In the genomic region with DNA sequence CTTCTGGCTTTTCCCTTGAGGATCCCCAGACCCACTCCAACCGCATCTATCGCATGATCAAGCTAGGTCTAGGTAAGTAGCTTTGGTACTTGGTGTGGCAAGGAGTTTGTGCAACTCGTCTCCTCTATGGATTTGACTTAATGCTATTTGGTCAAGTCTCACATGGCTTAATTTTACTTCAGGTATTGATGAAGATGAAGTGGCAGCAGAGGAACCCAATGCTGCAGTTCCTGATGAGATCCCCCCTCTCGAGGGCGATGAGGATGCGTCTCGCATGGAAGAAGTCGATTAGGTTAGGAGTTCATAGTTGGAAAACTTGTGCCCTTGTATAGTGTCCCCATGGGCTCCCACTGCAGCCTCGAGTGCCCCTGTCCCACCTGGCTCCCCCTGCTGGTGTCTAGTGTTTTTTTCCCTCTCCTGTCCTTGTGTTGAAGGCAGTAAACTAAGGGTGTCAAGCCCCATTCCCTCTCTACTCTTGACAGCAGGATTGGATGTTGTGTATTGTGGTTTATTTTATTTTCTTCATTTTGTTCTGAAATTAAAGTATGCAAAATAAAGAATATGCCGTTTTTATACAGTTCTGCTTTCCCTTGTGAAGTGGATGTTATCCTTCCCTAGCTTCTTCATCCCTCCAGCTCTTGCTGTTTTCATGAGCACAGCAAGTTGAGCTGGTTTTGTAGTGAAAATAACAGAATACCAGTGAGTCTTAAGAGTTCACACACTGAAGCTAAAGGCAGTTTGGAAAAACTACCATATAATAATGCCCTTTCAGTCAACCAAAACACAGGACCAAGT, we compare ENCODE assay signal across 8 cellular contexts. TPM values are rescaled to one million over a fixed set of nuclear protein-coding genes. Genes with fewer than 3 reads are reported as not detected.
A peak's percentile ranks its signal among the peaks of the same experiment; 100 is the strongest.
DNase-seq lines count a peak whose midpoint lies in the region; ATAC-seq, FAIRE-seq and TF ChIP-seq lines count a peak whose summit lies in the region.

No MANE protein-coding gene starts in this region.

- CTCF ChIA-PET in CD4-positive, alpha-beta T cell (lab: Charles Lee), result interaction anchor here (0.9 to 1.0 kb wide), 2 partner anchors 17 to 59 kb away, joined by 3 to 4 read pairs; a partner anchor contains a TSS
- CTCF ChIA-PET in SK-N-SH (lab: Yijun Ruan, JAX) (interaction anchor here (1.1 to 7.1 kb wide), 8 partner anchors 8 to 142 kb away, joined by 4 to 90 read pairs (median 29); a partner anchor contains a TSS), K562 (lab: Yijun Ruan, JAX; ENCODE audit: low intra/inter-chr PET ratio) (interaction anchor here (0.8 to 1.5 kb wide), 4 partner anchors 11 to 157 kb away, joined by 3 to 7 read pairs (median 6); no protein-coding TSS in a partner anchor)

- H3K4me1 ChIP-seq in GM23338 (ENCODE audit: insufficient read depth) (peaks cover 18% of the 10 kb centered on the region), SK-N-SH (ENCODE audit: control insufficient read depth in 1 of 2, insufficient read depth in 2 of 2, low read depth in 1 of 2, low read length in 1 of 2) (peaks cover 13 to 52% of the 10 kb centered on the region in 2 experiments; a peak in 3 of 4 replicates), K562 (replicated peaks in 1 of 2; ENCODE audit: control insufficient read depth in 2 of 2, insufficient read depth in 2 of 2, low read length in 2 of 2) (peaks cover 43 to 58% of the 10 kb centered on the region in 2 experiments)

- H3K27me3 Mint-ChIP-seq in CD4-positive, alpha-beta T cell, result no peaks in the 10 kb centered on the region
- H3K27me3 Mint-ChIP-seq in GM23338 (ENCODE audit: insufficient read depth, low read depth, poor library complexity), result peaks cover 71% of the 10 kb centered on the region
- no peaks in the 10 kb centered on the region for H3K27me3 Mint-ChIP-seq in natural killer cell (ENCODE audit: low read depth in 2 of 2)

- intact Hi-C loops in CD4-positive, alpha-beta T cell (cut with DNase I, micrococcal nuclease), result no loop called here
- intact Hi-C loops in K562 (cut with micrococcal nuclease) (loop anchor here (2.0 kb wide), 1 partner anchor 29 kb away; no protein-coding TSS in a partner anchor), natural killer cell (cut with micrococcal nuclease) (no loop called here), cardiac septum (cut with DNase I) (no loop called here)

- no peak overlapping the region for H3K27ac ChIP-seq in CD4-positive, alpha-beta T cell (ENCODE audit: low read depth, low read length)
- peak overlapping the region; percentile 99 for H3K27ac ChIP-seq in GM23338 (ENCODE audit: low read depth)
- no peak overlapping the region; a peak in 1 of 4 replicates for H3K27ac ChIP-seq in SK-N-SH (ENCODE audit: low read depth in 2 of 2, low read length in 1 of 2)
- H3K27ac ChIP-seq in K562 (ENCODE audit: extremely low read depth, low read depth, low read length), result peak overlapping the region; percentile 32; the same call in 1 of the 3 replicates

- H3F3A ChIP-seq in GM23338 (replicated peaks; ENCODE audit: low read depth), result peaks cover 79% of the 10 kb centered on the region
- peaks cover 72% of the 10 kb centered on the region for H3F3A ChIP-seq in SK-N-SH (replicated peaks; ENCODE audit: insufficient read depth)

- TF ChIP-seq RAD21 in SK-N-SH (IDR thresholded peaks at IDR 0.05; ENCODE audit: low read length), result no peak
- peak; percentile 46 to 52 for TF ChIP-seq RAD21 in K562 (CRISPR knock-in tag; conservative IDR thresholded peaks at IDR 0.05 in 1 of 2, IDR thresholded peaks at IDR 0.05 in 1 of 2)

- DNase-seq in CD4-positive, alpha-beta T cell, result peak in 9 of 10 experiments; percentile 38 to 57 (median 48)
- DNase-seq in GM23338 (ENCODE audit: low spot score) (peak; percentile 83), SK-N-SH (no peak), K562 (ENCODE audit: extremely low read depth in 1 of 4, low spot score in 3 of 4) (peak in 1 of 4 experiments; percentile 84), natural killer cell (no peak), iPS-NIHi7 (ENCODE audit: extremely low spot score) (no peak), cardiac septum (ENCODE audit: low spot score) (no peak)

- H2AFZ ChIP-seq in GM23338 (no peak overlapping the region), SK-N-SH (ENCODE audit: low read depth) (no peak overlapping the region), K562 (ENCODE audit: low read depth, low read length) (no peak overlapping the region)

- peaks cover 30% of the 10 kb centered on the region for H3K9me1 ChIP-seq in K562 (ENCODE audit: control insufficient read depth, insufficient read depth, low read length)

- peak; percentile 65 for TF ChIP-seq CTCF in CD4-positive, alpha-beta T cell (IDR thresholded peaks at IDR 0.05)
- TF ChIP-seq CTCF in GM23338 (conservative IDR thresholded peaks at IDR 0.05; ENCODE audit: low read depth in 2 of 2) (peak; percentile 66 to 72), SK-N-SH (IDR thresholded peaks at IDR 0.05) (peak; percentile 65), K562 (IDR thresholded peaks at IDR 0.05 in 2 of 3, conservative IDR thresholded peaks at IDR 0.05 in 1 of 3; ENCODE audit: insufficient read depth in 2 of 3, low read depth in 1 of 3, low read length in 3 of 3) (peak; percentile 61 to 80 (median 65)), natural killer cell (IDR thresholded peaks at IDR 0.05) (peak; percentile 46)

- no peaks in the 10 kb centered on the region for H3K9me2 ChIP-seq in GM23338 (ENCODE audit: insufficient read depth)
- H3K9me2 ChIP-seq in SK-N-SH, result no peaks in the 10 kb centered on the region

- H3K36me3 Mint-ChIP-seq in CD4-positive, alpha-beta T cell (ENCODE audit: low read depth), result peaks cover 85% of the 10 kb centered on the region
- peaks cover 82% of the 10 kb centered on the region for H3K36me3 Mint-ChIP-seq in GM23338 (ENCODE audit: low read depth)
- peaks cover 16% of the 10 kb centered on the region for H3K36me3 Mint-ChIP-seq in natural killer cell

- no peaks in the 10 kb centered on the region for H3K9me3 ChIP-seq in CD4-positive, alpha-beta T cell (ENCODE audit: control insufficient read depth, low read length)
- H3K9me3 ChIP-seq in SK-N-SH, result no peaks in the 10 kb centered on the region
- H3K9me3 ChIP-seq in K562 (replicated peaks; ENCODE audit: control insufficient read depth, insufficient read depth, low read depth, low read length), result no peaks in the 10 kb centered on the region

- H3K4me3 Mint-ChIP-seq in CD4-positive, alpha-beta T cell, result peak overlapping the region; percentile 5
- H3K4me3 Mint-ChIP-seq in GM23338, result peak overlapping the region; percentile 34; the same call in 1 of the 3 replicates
- peak overlapping the region; percentile 37 for H3K4me3 Mint-ChIP-seq in natural killer cell

- peak; percentile 51; the same call in 1 of the 2 replicates for TF ChIP-seq POLR2A in K562 (conservative IDR thresholded peaks at IDR 0.05)

- peaks cover 77% of the 10 kb centered on the region for H3K4me1 Mint-ChIP-seq in CD4-positive, alpha-beta T cell (ENCODE audit: low read depth)
- H3K4me1 Mint-ChIP-seq in GM23338, result peaks cover 69% of the 10 kb centered on the region
- H3K4me1 Mint-ChIP-seq in natural killer cell, result peaks cover 59 to 68% of the 10 kb centered on the region in 2 donors

- H4K20me1 ChIP-seq in GM23338 (replicated peaks; ENCODE audit: insufficient read depth) (peaks cover 49% of the 10 kb centered on the region), SK-N-SH (ENCODE audit: insufficient read depth) (peaks cover 82% of the 10 kb centered on the region), K562 (replicated peaks; ENCODE audit: control insufficient read depth, insufficient read depth, low read length) (peaks cover 77% of the 10 kb centered on the region)

- peaks cover 48% of the 10 kb centered on the region for H3K79me2 ChIP-seq in GM23338 (replicated peaks; ENCODE audit: insufficient read depth)
- peaks cover 80% of the 10 kb centered on the region for H3K79me2 ChIP-seq in SK-N-SH (ENCODE audit: insufficient read depth)
- H3K79me2 ChIP-seq in K562 (ENCODE audit: control insufficient read depth, insufficient read depth, low read length), result peaks cover 62% of the 10 kb centered on the region

- in situ Hi-C loops in K562 (cut with MboI), result no loop called here

- no peaks in the 10 kb centered on the region for H3K9me3 Mint-ChIP-seq in CD4-positive, alpha-beta T cell
- peaks cover 9% of the 10 kb centered on the region for H3K9me3 Mint-ChIP-seq in GM23338
- H3K9me3 Mint-ChIP-seq in natural killer cell, result no peaks in the 10 kb centered on the region

- WGBS in SK-N-SH (ENCODE audit: low lambda C conversion rate), result 48% methylated on average over 8 of the region's 10 CpGs
- WGBS in K562 (ENCODE audit: insufficient coverage, low coverage, missing lambda C conversion rate), result 50% methylated on average over 10 of the region's 10 CpGs

- TF ChIP-seq EP300 in SK-N-SH (IDR thresholded peaks at IDR 0.05; ENCODE audit: borderline replicate concordance in 1 of 2, low read depth in 1 of 2, low read length in 1 of 2), result no peak
- no peak for TF ChIP-seq EP300 in K562 (IDR thresholded peaks at IDR 0.05; ENCODE audit: low read length)

- H3K4me2 ChIP-seq in GM23338 (no peak overlapping the region), SK-N-SH (no peak overlapping the region), K562 (ENCODE audit: insufficient read depth, low read length) (no peak overlapping the region)

- POLR2A ChIA-PET in CD4-positive, alpha-beta T cell (lab: Charles Lee), result interaction anchor here (0.9 to 4.0 kb wide), 4 partner anchors 7 to 68 kb away, joined by 3 to 135 read pairs (median 6); a partner anchor contains a TSS
- POLR2A ChIA-PET in SK-N-SH (lab: Yijun Ruan, JAX) (interaction anchor here (0.9 to 3.8 kb wide), 2 partner anchors 7 to 14 kb away, joined by 4 to 98 read pairs; a partner anchor contains a TSS), K562 (lab: Yijun Ruan, JAX) (interaction anchor here (0.7 to 2.6 kb wide), 10 partner anchors 9 to 93 kb away, joined by 3 to 12 read pairs (median 4); no protein-coding TSS in a partner anchor)

- no peak overlapping the region for H3K9ac ChIP-seq in SK-N-SH
- H3K9ac ChIP-seq in K562 (ENCODE audit: insufficient read depth in 1 of 2, low read depth in 2 of 2, low read length in 2 of 2), result no peak overlapping the region

- FAIRE-seq in K562 (lab: Jason Lieb, UNC), result peak; percentile 84

- H3K4me3 ChIP-seq in GM23338, result no peak overlapping the region
- H3K4me3 ChIP-seq in SK-N-SH (ENCODE audit: low read depth in 2 of 2, low read length in 1 of 2), result no peak overlapping the region; a peak in 1 of 4 replicates
- no peak overlapping the region for H3K4me3 ChIP-seq in K562

- peak; percentile 27 for ATAC-seq in CD4-positive, alpha-beta T cell (ENCODE audit: poor library complexity)
- peak; percentile 5 for ATAC-seq in GM23338
- ATAC-seq in K562, result peak; percentile 54
- peak in 1 of 3 donors; percentile 24 for ATAC-seq in natural killer cell
- ATAC-seq in HG03139 (IDR thresholded peaks at IDR 0.05; ENCODE audit: unreplicated experiment), result no peak

- peak overlapping the region; percentile 2 for H3K27ac Mint-ChIP-seq in CD4-positive, alpha-beta T cell
- no peak overlapping the region; the same call in 1 of the 2 replicates for H3K27ac Mint-ChIP-seq in GM23338
- peak overlapping the region; percentile 90 to 97 for H3K27ac Mint-ChIP-seq in natural killer cell

- H3K36me3 ChIP-seq in GM23338 (ENCODE audit: insufficient read depth) (peaks cover 59% of the 10 kb centered on the region), SK-N-SH (replicated peaks in 1 of 2; ENCODE audit: control insufficient read depth in 1 of 2, insufficient read depth in 2 of 2, low read length in 1 of 2) (peaks cover 62 to 69% of the 10 kb centered on the region in 2 experiments), K562 (ENCODE audit: control insufficient read depth, insufficient read depth, low read length) (peaks cover 83% of the 10 kb centered on the region)

- no peaks in the 10 kb centered on the region for H3K27me3 ChIP-seq in CD4-positive, alpha-beta T cell (ENCODE audit: control insufficient read depth, insufficient read depth, low read length)
- no peaks in the 10 kb centered on the region for H3K27me3 ChIP-seq in GM23338 (ENCODE audit: insufficient read depth)
- H3K27me3 ChIP-seq in SK-N-SH (ENCODE audit: insufficient read depth), result no peaks in the 10 kb centered on the region
- H3K27me3 ChIP-seq in K562 (ENCODE audit: control insufficient read depth in 2 of 2, insufficient read depth in 2 of 2, low read length in 2 of 2), result no peaks in the 10 kb centered on the region

- BruUV-seq in K562 (replicated peaks; lab: Mats Ljungman, UMichigan), result TSS peak; percentile 17

RNA-seq across cellular contexts. Expression of a gene that starts 3.8 kb away (rescaled TPM):
- 1 to 10 TPM; 6.4 to 7.0 TPM for total RNA-seq in CD4-positive, alpha-beta T cell
- total RNA-seq in GM23338 (2014; rRNA removed; shearing (Covaris generic)), result 30.5 and 30.9 TPM in 2 replicates
- 14.0 and 14.7 TPM in 2 replicates for polyA plus RNA-seq in GM23338 (2016; fragmentation: Nextera tagmentation; extraction: Ambion mirVana)
- 125 and 163 TPM in 2 replicates for polyA plus RNA-seq in SK-N-SH (2012; rRNA removed)
- 69.7 and 109 TPM in 2 replicates for polyA plus RNA-seq in SK-N-SH (2012; cell fraction: cytosol; rRNA removed)
- 108 and 123 TPM in 2 replicates for polyA plus RNA-seq in SK-N-SH (2012; cell fraction: nucleus; rRNA removed)
- 26.7 and 95.0 TPM in 2 replicates for total RNA-seq in K562 (2011; cell fraction: chromatin; rRNA removed; ENCODE audit: low replicate concordance)
- total RNA-seq in K562 (2011; cell fraction: nucleolus; rRNA removed), result 138 and 143 TPM in 2 replicates
- 89.1 and 89.6 TPM in 2 replicates for total RNA-seq in K562 (2011; cell fraction: nucleoplasm; rRNA removed)
- 43.6 and 59.3 TPM in 2 replicates for total RNA-seq in K562 (2014; rRNA removed)
- total RNA-seq in K562 (2014; rRNA removed; fragmentation: Illumina TruSeq; extraction: Trizol), result 31.1 and 38.8 TPM in 2 replicates
- total RNA-seq in K562 (2015; rRNA removed; fragmentation: Illumina TruSeq; extraction: Trizol), result 46.0 and 47.1 TPM in 2 replicates
- total RNA-seq in K562 (2021), result 53.1 and 54.3 TPM in 2 replicates
- polyA plus RNA-seq in K562 (2011; rRNA removed), result 50.8 and 53.9 TPM in 2 replicates
- 78.9 and 125 TPM in 2 replicates for polyA plus RNA-seq in K562 (2011; cell fraction: cytosol; rRNA removed)
- polyA plus RNA-seq in K562 (2011; cell fraction: nucleus; rRNA removed), result 67.9 and 76.7 TPM in 2 replicates
- 57.9 and 70.2 TPM in 2 replicates for polyA plus RNA-seq in K562 (2012)
- 57.6 and 58.9 TPM in 2 replicates for polyA plus RNA-seq in K562 (2014; fragmentation: Illumina TruSeq; extraction: Trizol)
- 10 to 100 TPM; 14.5 to 19.2 TPM for polyA plus RNA-seq in K562 (2014; fragmentation: Nextera tagmentation; extraction: Ambion mirVana)
- 59.1 and 61.8 TPM in 2 replicates for polyA plus RNA-seq in K562 (2014; rRNA removed)
- polyA minus RNA-seq in K562 (2011; rRNA and poly(A)+ RNA removed), result 23.7 and 34.2 TPM in 2 replicates
- polyA minus RNA-seq in K562 (2011; cell fraction: cytosol; rRNA and poly(A)+ RNA removed), result 21.6 and 21.9 TPM in 2 replicates
- polyA minus RNA-seq in K562 (2011; cell fraction: nucleus; rRNA and poly(A)+ RNA removed), result 19.0 and 20.8 TPM in 2 replicates
- 10 to 100 TPM; 20.9 to 27.7 (median 26.8) TPM for total RNA-seq in natural killer cell
- total RNA-seq in cardiac septum, result 23.2 TPM

RNA-seq across cellular contexts. Expression of a gene that starts 6.6 kb away (rescaled TPM):
- 100 to 1,000 TPM; 401 to 405 TPM for total RNA-seq in CD4-positive, alpha-beta T cell
- total RNA-seq in GM23338 (2014; rRNA removed; shearing (Covaris generic)), result 2,361 and 2,444 TPM in 2 replicates
- polyA plus RNA-seq in GM23338 (2016; fragmentation: Nextera tagmentation; extraction: Ambion mirVana), result 1,345 and 1,425 TPM in 2 replicates
- polyA plus RNA-seq in SK-N-SH (2012; rRNA removed), result 843 and 1,069 TPM in 2 replicates
- polyA plus RNA-seq in SK-N-SH (2012; cell fraction: cytosol; rRNA removed), result 915 and 1,057 TPM in 2 replicates
- polyA plus RNA-seq in SK-N-SH (2012; cell fraction: nucleus; rRNA removed), result 744 and 797 TPM in 2 replicates
- 266 and 322 TPM in 2 replicates for total RNA-seq in K562 (2011; cell fraction: chromatin; rRNA removed; ENCODE audit: low replicate concordance)
- 268 and 275 TPM in 2 replicates for total RNA-seq in K562 (2011; cell fraction: nucleolus; rRNA removed)
- 328 and 337 TPM in 2 replicates for total RNA-seq in K562 (2011; cell fraction: nucleoplasm; rRNA removed)
- 2,052 and 2,390 TPM in 2 replicates for total RNA-seq in K562 (2014; rRNA removed)
- total RNA-seq in K562 (2014; rRNA removed; fragmentation: Illumina TruSeq; extraction: Trizol), result 2,633 and 2,824 TPM in 2 replicates
- total RNA-seq in K562 (2015; rRNA removed; fragmentation: Illumina TruSeq; extraction: Trizol), result 2,220 and 2,262 TPM in 2 replicates
- 2,162 and 2,174 TPM in 2 replicates for total RNA-seq in K562 (2021)
- polyA plus RNA-seq in K562 (2011; rRNA removed), result 2,356 and 2,496 TPM in 2 replicates
- polyA plus RNA-seq in K562 (2011; cell fraction: cytosol; rRNA removed), result 1,126 and 1,804 TPM in 2 replicates
- polyA plus RNA-seq in K562 (2011; cell fraction: nucleus; rRNA removed), result 568 and 703 TPM in 2 replicates
- 1,146 and 2,065 TPM in 2 replicates for polyA plus RNA-seq in K562 (2012)
- 3,149 and 3,358 TPM in 2 replicates for polyA plus RNA-seq in K562 (2014; fragmentation: Illumina TruSeq; extraction: Trizol)
- 1,000 to 10,000 TPM; 1,975 to 2,865 TPM for polyA plus RNA-seq in K562 (2014; fragmentation: Nextera tagmentation; extraction: Ambion mirVana)
- polyA plus RNA-seq in K562 (2014; rRNA removed), result 1,691 and 1,780 TPM in 2 replicates
- polyA minus RNA-seq in K562 (2011; rRNA and poly(A)+ RNA removed), result 2,497 and 2,549 TPM in 2 replicates
- 1,081 and 1,374 TPM in 2 replicates for polyA minus RNA-seq in K562 (2011; cell fraction: cytosol; rRNA and poly(A)+ RNA removed)
- polyA minus RNA-seq in K562 (2011; cell fraction: nucleus; rRNA and poly(A)+ RNA removed), result 111 and 287 TPM in 2 replicates
- total RNA-seq in natural killer cell, result 100 to 1,000 TPM; 256 to 372 (median 308) TPM
- 873 TPM for total RNA-seq in cardiac septum

RNA-seq across cellular contexts. Expression of a gene that starts 11.8 kb away (rescaled TPM):
- total RNA-seq in CD4-positive, alpha-beta T cell, result 10 to 100 TPM; 43.0 to 43.1 TPM
- 19.8 and 25.9 TPM in 2 replicates for total RNA-seq in GM23338 (2014; rRNA removed; shearing (Covaris generic))
- polyA plus RNA-seq in GM23338 (2016; fragmentation: Nextera tagmentation; extraction: Ambion mirVana) (12.8 and 14.6 TPM in 2 replicates), SK-N-SH (2012; rRNA removed) (5.8 and 6.4 TPM in 2 replicates), K562 (2011; rRNA removed) (11.9 and 12.3 TPM in 2 replicates), K562 (2014; fragmentation: Illumina TruSeq; extraction: Trizol) (10.0 and 12.3 TPM in 2 replicates), K562 (2014; fragmentation: Nextera tagmentation; extraction: Ambion mirVana) (1 to 10 TPM; 2.1 to 2.9 TPM), K562 (2014; rRNA removed) (10.2 and 11.6 TPM in 2 replicates)
- 4.0 and 4.4 TPM in 2 replicates for polyA plus RNA-seq in SK-N-SH (2012; cell fraction: cytosol; rRNA removed)
- 7.8 and 12.0 TPM in 2 replicates for polyA plus RNA-seq in SK-N-SH (2012; cell fraction: nucleus; rRNA removed)
- total RNA-seq in K562 (2011; cell fraction: chromatin; rRNA removed; ENCODE audit: low replicate concordance), result 10.6 and 17.8 TPM in 2 replicates
- 11.2 and 14.0 TPM in 2 replicates for total RNA-seq in K562 (2011; cell fraction: nucleolus; rRNA removed)
- total RNA-seq in K562 (2011; cell fraction: nucleoplasm; rRNA removed), result 7.4 and 8.2 TPM in 2 replicates
- total RNA-seq in K562 (2014; rRNA removed) (15.7 TPM in 2 replicates), K562 (2014; rRNA removed; fragmentation: Illumina TruSeq; extraction: Trizol) (11.6 and 11.7 TPM in 2 replicates), K562 (2015; rRNA removed; fragmentation: Illumina TruSeq; extraction: Trizol) (14.2 and 14.6 TPM in 2 replicates), K562 (2021) (14.0 and 16.4 TPM in 2 replicates), natural killer cell (10 to 100 TPM; 44.9 to 61.5 (median 56.4) TPM), cardiac septum (4.7 TPM)
- 10.4 and 28.2 TPM in 2 replicates for polyA plus RNA-seq in K562 (2011; cell fraction: cytosol; rRNA removed)
- 9.7 and 14.7 TPM in 2 replicates for polyA plus RNA-seq in K562 (2011; cell fraction: nucleus; rRNA removed)
- 11.2 and 13.6 TPM in 2 replicates for polyA plus RNA-seq in K562 (2012)
- polyA minus RNA-seq in K562 (2011; rRNA and poly(A)+ RNA removed), result 8.3 and 9.5 TPM in 2 replicates
- polyA minus RNA-seq in K562 (2011; cell fraction: cytosol; rRNA and poly(A)+ RNA removed), result 9.4 and 10.1 TPM in 2 replicates
- 12.0 and 12.9 TPM in 2 replicates for polyA minus RNA-seq in K562 (2011; cell fraction: nucleus; rRNA and poly(A)+ RNA removed)

RNA-seq across cellular contexts. Expression of a gene that starts 16.7 kb away (rescaled TPM):
- not detected for total RNA-seq in CD4-positive, alpha-beta T cell
- 11.5 and 14.6 TPM in 2 replicates for total RNA-seq in GM23338 (2014; rRNA removed; shearing (Covaris generic))
- 0.91 and 1.5 TPM in 2 replicates for polyA plus RNA-seq in GM23338 (2016; fragmentation: Nextera tagmentation; extraction: Ambion mirVana)
- 0.05 and 0.10 TPM in 2 replicates for polyA plus RNA-seq in SK-N-SH (2012; rRNA removed)
- 0.08 and 0.18 TPM in 2 replicates for polyA plus RNA-seq in SK-N-SH (2012; cell fraction: cytosol; rRNA removed)
- polyA plus RNA-seq in SK-N-SH (2012; cell fraction: nucleus; rRNA removed), result 0.32 and 0.50 TPM in 2 replicates
- total RNA-seq in K562 (2011; cell fraction: chromatin; rRNA removed; ENCODE audit: low replicate concordance), result 0.30 TPM in 1 of 2 replicates, not detected in the other
- total RNA-seq in K562 (2011; cell fraction: nucleolus; rRNA removed), result under 0.01 and 0.26 TPM in 2 replicates
- total RNA-seq in K562 (2011; cell fraction: nucleoplasm; rRNA removed), result not detected in 2 replicates
- not detected in 2 replicates for total RNA-seq in K562 (2014; rRNA removed)
- total RNA-seq in K562 (2014; rRNA removed; fragmentation: Illumina TruSeq; extraction: Trizol), result not detected in 2 replicates
- not detected in 2 replicates for total RNA-seq in K562 (2015; rRNA removed; fragmentation: Illumina TruSeq; extraction: Trizol)
- total RNA-seq in K562 (2021), result not detected in 2 replicates
- polyA plus RNA-seq in K562 (2011; rRNA removed), result not detected in 2 replicates
- 0.01 TPM in 1 of 2 replicates, not detected in the other for polyA plus RNA-seq in K562 (2011; cell fraction: cytosol; rRNA removed)
- polyA plus RNA-seq in K562 (2011; cell fraction: nucleus; rRNA removed), result 0.04 TPM in 1 of 2 replicates, not detected in the other
- polyA plus RNA-seq in K562 (2012), result 0.34 and 0.36 TPM in 2 replicates
- polyA plus RNA-seq in K562 (2014; fragmentation: Illumina TruSeq; extraction: Trizol), result not detected in 2 replicates
- polyA plus RNA-seq in K562 (2014; fragmentation: Nextera tagmentation; extraction: Ambion mirVana), result not detected
- polyA plus RNA-seq in K562 (2014; rRNA removed), result not detected in 2 replicates
- 0.09 TPM in 1 of 2 replicates, not detected in the other for polyA minus RNA-seq in K562 (2011; rRNA and poly(A)+ RNA removed)
- not detected in 2 replicates for polyA minus RNA-seq in K562 (2011; cell fraction: cytosol; rRNA and poly(A)+ RNA removed)
- not detected in 2 replicates for polyA minus RNA-seq in K562 (2011; cell fraction: nucleus; rRNA and poly(A)+ RNA removed)
- total RNA-seq in natural killer cell, result not detected
- total RNA-seq in cardiac septum, result 0.08 TPM

RNA-seq across cellular contexts. Expression of a gene that starts 30.1 kb away (rescaled TPM):
- 1 to 10 TPM in 1 of 2 experiments, under 1 TPM in 1; 0.67 to 1.3 TPM for total RNA-seq in CD4-positive, alpha-beta T cell
- total RNA-seq in GM23338 (2014; rRNA removed; shearing (Covaris generic)), result 149 and 169 TPM in 2 replicates
- 67.6 and 73.1 TPM in 2 replicates for polyA plus RNA-seq in GM23338 (2016; fragmentation: Nextera tagmentation; extraction: Ambion mirVana)
- 44.5 and 49.7 TPM in 2 replicates for polyA plus RNA-seq in SK-N-SH (2012; rRNA removed)
- polyA plus RNA-seq in SK-N-SH (2012; cell fraction: cytosol; rRNA removed), result 23.7 and 34.3 TPM in 2 replicates
- polyA plus RNA-seq in SK-N-SH (2012; cell fraction: nucleus; rRNA removed), result 72.9 and 74.9 TPM in 2 replicates
- 171 and 379 TPM in 2 replicates for total RNA-seq in K562 (2011; cell fraction: chromatin; rRNA removed; ENCODE audit: low replicate concordance)
- total RNA-seq in K562 (2011; cell fraction: nucleolus; rRNA removed), result 331 and 348 TPM in 2 replicates
- total RNA-seq in K562 (2011; cell fraction: nucleoplasm; rRNA removed), result 305 and 360 TPM in 2 replicates
- 57.7 and 89.5 TPM in 2 replicates for total RNA-seq in K562 (2014; rRNA removed)
- 32.8 and 35.3 TPM in 2 replicates for total RNA-seq in K562 (2014; rRNA removed; fragmentation: Illumina TruSeq; extraction: Trizol)
- 43.2 and 44.3 TPM in 2 replicates for total RNA-seq in K562 (2015; rRNA removed; fragmentation: Illumina TruSeq; extraction: Trizol)
- total RNA-seq in K562 (2021), result 103 and 107 TPM in 2 replicates
- 148 and 204 TPM in 2 replicates for polyA plus RNA-seq in K562 (2011; rRNA removed)
- polyA plus RNA-seq in K562 (2011; cell fraction: cytosol; rRNA removed), result 291 and 372 TPM in 2 replicates
- polyA plus RNA-seq in K562 (2011; cell fraction: nucleus; rRNA removed), result 496 and 544 TPM in 2 replicates
- 90.3 and 112 TPM in 2 replicates for polyA plus RNA-seq in K562 (2012)
- 136 and 170 TPM in 2 replicates for polyA plus RNA-seq in K562 (2014; fragmentation: Illumina TruSeq; extraction: Trizol)
- polyA plus RNA-seq in K562 (2014; fragmentation: Nextera tagmentation; extraction: Ambion mirVana), result 10 to 100 TPM; 18.9 to 42.0 TPM
- 140 and 147 TPM in 2 replicates for polyA plus RNA-seq in K562 (2014; rRNA removed)
- polyA minus RNA-seq in K562 (2011; rRNA and poly(A)+ RNA removed), result 119 and 153 TPM in 2 replicates
- 67.5 and 84.3 TPM in 2 replicates for polyA minus RNA-seq in K562 (2011; cell fraction: cytosol; rRNA and poly(A)+ RNA removed)
- polyA minus RNA-seq in K562 (2011; cell fraction: nucleus; rRNA and poly(A)+ RNA removed), result 71.0 and 95.0 TPM in 2 replicates
- total RNA-seq in natural killer cell, result 1 to 10 TPM; 2.2 to 5.5 (median 5.2) TPM
- total RNA-seq in cardiac septum, result 105 TPM

Comparison
In these comparisons a context has a peak if more than half of its experiments do, and no peak if none do; other contexts are left out.
1. DNase-seq: peak in CD4-positive, alpha-beta T cell (9 of 10) and GM23338 (single experiment); none in SK-N-SH (single experiment), natural killer cell (single experiment), iPS-NIHi7 (single experiment) and cardiac septum (single experiment).
2. H3K27ac ChIP-seq: peak in GM23338 (single experiment) and K562 (single experiment); none in CD4-positive, alpha-beta T cell (single experiment) and SK-N-SH (0 of 2).
3. Peak in every context shown above with its lines, with median percentiles within 50 percentile points of each other: H3K4me3 Mint-ChIP-seq and CTCF ChIP-seq.